17 cellular contexts compared by ENCODE assay signal in genomic region chr10:38159007-38159406, GRCh38.
DNase-seq lines count a peak whose midpoint lies in the region; ATAC-seq, FAIRE-seq and TF ChIP-seq lines count a peak whose summit lies in the region.
"Had no signal": no experiment of that assay in that cellular context is flagged by ENCODE, and none has a peak within 500 bp of the region (broad histone marks: within the 10 kb centered on the region; RNA-seq: fewer than 3 reads in every experiment).

No MANE protein-coding gene starts in this region.

- H3K27me3 ChIP-seq in bronchial epithelial cell (ENCODE audit: control insufficient read depth, insufficient read depth, low read length), result no peaks in the 10 kb centered on the region

- H3K4me1 Mint-ChIP-seq in effector memory CD8-positive, alpha-beta T cell (ENCODE audit: low read depth in 2 of 2), result no peaks in the 10 kb centered on the region
- H3K4me1 Mint-ChIP-seq: GM23338, H9 had no signal

- no peak for ATAC-seq in effector memory CD8-positive, alpha-beta T cell (replicated peaks)
- ATAC-seq: A549, GM12878, GM23338 had no signal

- no peak for TF ChIP-seq CTCF in bronchial epithelial cell (IDR thresholded peaks at IDR 0.05; ENCODE audit: insufficient read depth, low read length, severe bottlenecking)
- no peak for TF ChIP-seq CTCF in GM10266 (IDR thresholded peaks at IDR 0.05; ENCODE audit: control insufficient read depth, insufficient read depth, low read depth, missing control alignments)

- no peak for FAIRE-seq in bronchial epithelial cell (lab: Jason Lieb, UNC)
- FAIRE-seq: A549, D721Med, GM12878 had no signal

- no peak overlapping the region for H3K27ac Mint-ChIP-seq in effector memory CD8-positive, alpha-beta T cell
- H3K27ac Mint-ChIP-seq: CD4-positive, alpha-beta T cell; GM23338; H9 had no signal

- peaks cover 10 to 30% of the 10 kb centered on the region in 2 donors for H3K9me3 Mint-ChIP-seq in effector memory CD8-positive, alpha-beta T cell

- DNase-seq in SIG-M5 treated with dmso at 0.1 percent for 504 hours (lab: John Stamatoyannopoulos, UW; ENCODE audit: unreplicated experiment) (peak; percentile 9), SIG-M5 (lab: John Stamatoyannopoulos, UW) (no peak), NCI-H226 (peak; percentile 53), bronchial epithelial cell (ENCODE audit: low read depth) (peak; percentile 35), iris pigment epithelial cell (ENCODE audit: low read depth) (peak; percentile 2), GM10266 (ENCODE audit: extremely low spot score) (no peak), SW480 (ENCODE audit: low spot score) (no peak)
- DNase-seq in effector memory CD8-positive, alpha-beta T cell, result no peak
- DNase-seq: AML-193; Caco-2; CD4-positive, alpha-beta T cell; GF-D8; H9 had no signal

- no peak overlapping the region for H3K4me3 ChIP-seq in bronchial epithelial cell (ENCODE audit: low read depth, low read length)
- H3K4me3 ChIP-seq: A549, GM12878, GM23338 had no signal

- no peak overlapping the region for H3K4me3 Mint-ChIP-seq in effector memory CD8-positive, alpha-beta T cell
- H3K4me3 Mint-ChIP-seq: CD4-positive, alpha-beta T cell; GM23338; H9 had no signal

- H3K27me3 Mint-ChIP-seq in effector memory CD8-positive, alpha-beta T cell, result no peaks in the 10 kb centered on the region
- H3K27me3 Mint-ChIP-seq: CD4-positive, alpha-beta T cell had no signal

- H3K36me3 ChIP-seq in bronchial epithelial cell (ENCODE audit: control insufficient read depth, insufficient read depth, low read length), result no peaks in the 10 kb centered on the region

- peaks cover 4% of the 10 kb centered on the region for H3K36me3 Mint-ChIP-seq in effector memory CD8-positive, alpha-beta T cell (ENCODE audit: insufficient read depth)

Comparison
In these comparisons a context has a peak if more than half of its experiments do, and no peak if none do; other contexts are left out.
1. DNase-seq: peak in SIG-M5 treated with dmso at 0.1 percent for 504 hours (single experiment), NCI-H226 (single experiment), bronchial epithelial cell (single experiment) and iris pigment epithelial cell (single experiment); none in SIG-M5 (single experiment), GM10266 (single experiment), SW480 (single experiment) and effector memory CD8-positive, alpha-beta T cell (0 of 3).